In genomic region chr18:36099311-36099710, GRCh38 we compare ENCODE assay signal across 3 cellular contexts.
TF ChIP-seq lines count a peak whose summit lies in the region.

No MANE protein-coding gene starts in this region.

TF ChIP-seq in HEK293, 187 proteins besides CTCF, POLR2A, EP300 and RAD21:
- TF ChIP-seq BCL11B (tag by site-specific recombination; IDR thresholded peaks at IDR 0.05; ENCODE audit: low read depth) = no peak
- TF ChIP-seq, protein P1, sequence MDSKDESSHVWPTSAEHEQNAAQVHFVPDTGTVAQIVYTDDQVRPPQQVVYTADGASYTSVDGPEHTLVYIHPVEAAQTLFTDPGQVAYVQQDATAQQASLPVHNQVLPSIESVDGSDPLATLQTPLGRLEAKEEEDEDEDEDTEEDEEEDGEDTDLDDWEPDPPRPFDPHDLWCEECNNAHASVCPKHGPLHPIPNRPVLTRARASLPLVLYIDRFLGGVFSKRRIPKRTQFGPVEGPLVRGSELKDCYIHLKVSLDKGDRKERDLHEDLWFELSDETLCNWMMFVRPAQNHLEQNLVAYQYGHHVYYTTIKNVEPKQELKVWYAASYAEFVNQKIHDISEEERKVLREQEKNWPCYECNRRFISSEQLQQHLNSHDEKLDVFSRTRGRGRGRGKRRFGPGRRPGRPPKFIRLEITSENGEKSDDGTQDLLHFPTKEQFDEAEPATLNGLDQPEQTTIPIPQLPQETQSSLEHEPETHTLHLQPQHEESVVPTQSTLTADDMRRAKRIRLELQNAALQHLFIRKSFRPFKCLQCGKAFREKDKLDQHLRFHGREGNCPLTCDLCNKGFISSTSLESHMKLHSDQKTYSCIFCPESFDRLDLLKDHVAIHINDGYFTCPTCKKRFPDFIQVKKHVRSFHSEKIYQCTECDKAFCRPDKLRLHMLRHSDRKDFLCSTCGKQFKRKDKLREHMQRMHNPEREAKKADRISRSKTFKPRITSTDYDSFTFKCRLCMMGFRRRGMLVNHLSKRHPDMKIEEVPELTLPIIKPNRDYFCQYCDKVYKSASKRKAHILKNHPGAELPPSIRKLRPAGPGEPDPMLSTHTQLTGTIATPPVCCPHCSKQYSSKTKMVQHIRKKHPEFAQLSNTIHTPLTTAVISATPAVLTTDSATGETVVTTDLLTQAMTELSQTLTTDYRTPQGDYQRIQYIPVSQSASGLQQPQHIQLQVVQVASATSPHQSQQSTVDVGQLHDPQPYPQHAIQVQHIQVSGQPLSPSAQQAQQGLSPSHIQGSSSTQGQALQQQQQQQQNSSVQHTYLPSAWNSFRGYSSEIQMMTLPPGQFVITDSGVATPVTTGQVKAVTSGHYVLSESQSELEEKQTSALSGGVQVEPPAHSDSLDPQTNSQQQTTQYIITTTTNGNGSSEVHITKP (tag by site-specific recombination; IDR thresholded peaks at IDR 0.05) = 0 out of 2 replicates have a peak, but pooled peaks have one; percentile 23
- no peak for TF ChIP-seq ZNF544 (tag by site-specific recombination; IDR thresholded peaks at IDR 0.05)

TF ChIP-seq in SK-N-SH treated with all-trans-retinoic acid at 6 μM for 48 hours, 23 proteins besides CTCF, POLR2A, EP300 and RAD21:
- TF ChIP-seq TCF4 (CRISPR knock-in tag; IDR thresholded peaks at IDR 0.05; ENCODE audit: borderline replicate concordance) (peak; percentile 73; the same call in 1 of the 2 replicates), ISL1 (CRISPR knock-in tag; IDR thresholded peaks at IDR 0.05) (peak; percentile 31; the same call in 1 of the 2 replicates)
- TF ChIP-seq, protein P2, sequence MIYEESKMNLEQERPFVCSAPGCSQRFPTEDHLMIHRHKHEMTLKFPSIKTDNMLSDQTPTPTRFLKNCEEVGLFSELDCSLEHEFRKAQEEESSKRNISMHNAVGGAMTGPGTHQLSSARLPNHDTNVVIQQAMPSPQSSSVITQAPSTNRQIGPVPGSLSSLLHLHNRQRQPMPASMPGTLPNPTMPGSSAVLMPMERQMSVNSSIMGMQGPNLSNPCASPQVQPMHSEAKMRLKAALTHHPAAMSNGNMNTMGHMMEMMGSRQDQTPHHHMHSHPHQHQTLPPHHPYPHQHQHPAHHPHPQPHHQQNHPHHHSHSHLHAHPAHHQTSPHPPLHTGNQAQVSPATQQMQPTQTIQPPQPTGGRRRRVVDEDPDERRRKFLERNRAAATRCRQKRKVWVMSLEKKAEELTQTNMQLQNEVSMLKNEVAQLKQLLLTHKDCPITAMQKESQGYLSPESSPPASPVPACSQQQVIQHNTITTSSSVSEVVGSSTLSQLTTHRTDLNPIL (CRISPR knock-in tag; IDR thresholded peaks at IDR 0.05; ENCODE audit: low read depth) = no peak

TF ChIP-seq in K562, 482 proteins besides CTCF, POLR2A, EP300 and RAD21:
- TF ChIP-seq ZBTB17 (CRISPR knock-in tag; IDR thresholded peaks at IDR 0.05) (peak; percentile 91), ZNF140 (CRISPR knock-in tag; IDR thresholded peaks at IDR 0.05) (no peak), TAL1 (IDR thresholded peaks at IDR 0.05) (peak; percentile 31; the same call in 1 of the 2 replicates), RB1 (IDR thresholded peaks at IDR 0.05; ENCODE audit: low read depth) (no peak), CEBPB (tag; IDR thresholded peaks at IDR 0.05) (peak; percentile 33; the same call in 1 of the 2 replicates), ELF1 (tag; IDR thresholded peaks at IDR 0.05) (no peak), ETV5 (CRISPR knock-in tag; IDR thresholded peaks at IDR 0.05; ENCODE audit: low read depth) (no peak), GTF2A2 (tag; IDR thresholded peaks at IDR 0.05) (no peak), PTRF (tag; IDR thresholded peaks at IDR 0.05) (no peak), SP2 (IDR thresholded peaks at IDR 0.05; ENCODE audit: extremely low read depth, low read depth, low read length, poor library complexity, severe bottlenecking) (no peak), HMBOX1 (IDR thresholded peaks at IDR 0.05) (peak; percentile 13; the same call in 1 of the 2 replicates), ZNF668 (CRISPR knock-in tag; IDR thresholded peaks at IDR 0.05) (no peak), GTF2F1 (IDR thresholded peaks at IDR 0.05; ENCODE audit: low read depth, low read length) (no peak), PHTF2 (CRISPR knock-in tag; IDR thresholded peaks at IDR 0.05) (no peak), RBM34 (IDR thresholded peaks at IDR 0.05; ENCODE audit: borderline replicate concordance, insufficient read depth, low read length) (no peak), KLF13 (tag; IDR thresholded peaks at IDR 0.05; ENCODE audit: borderline replicate concordance, low read depth) (no peak), ZNF224 (CRISPR knock-in tag; IDR thresholded peaks at IDR 0.05) (no peak), CBFA2T3 (IDR thresholded peaks at IDR 0.05) (peak; percentile 49), CBX8 (IDR thresholded peaks at IDR 0.05; ENCODE audit: borderline replicate concordance, extremely low read depth, low read depth, low read length, poor library complexity, severe bottlenecking) (no peak), GATA2 (CRISPR knock-in tag; IDR thresholded peaks at IDR 0.05) (peak; percentile 37), TEAD1 (CRISPR knock-in tag; IDR thresholded peaks at IDR 0.05) (0 out of 4 replicates have a peak, but pooled peaks of 1 of the 2 experiments have one; percentile 30), MCM5 (IDR thresholded peaks at IDR 0.05; ENCODE audit: low read depth) (no peak)
- TF ChIP-seq, protein P3, sequence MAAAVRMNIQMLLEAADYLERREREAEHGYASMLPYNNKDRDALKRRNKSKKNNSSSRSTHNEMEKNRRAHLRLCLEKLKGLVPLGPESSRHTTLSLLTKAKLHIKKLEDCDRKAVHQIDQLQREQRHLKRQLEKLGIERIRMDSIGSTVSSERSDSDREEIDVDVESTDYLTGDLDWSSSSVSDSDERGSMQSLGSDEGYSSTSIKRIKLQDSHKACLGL (CRISPR knock-in tag; IDR thresholded peaks at IDR 0.05; ENCODE audit: borderline replicate concordance, poor library complexity, severe bottlenecking) = no peak
- TF ChIP-seq, protein P4, sequence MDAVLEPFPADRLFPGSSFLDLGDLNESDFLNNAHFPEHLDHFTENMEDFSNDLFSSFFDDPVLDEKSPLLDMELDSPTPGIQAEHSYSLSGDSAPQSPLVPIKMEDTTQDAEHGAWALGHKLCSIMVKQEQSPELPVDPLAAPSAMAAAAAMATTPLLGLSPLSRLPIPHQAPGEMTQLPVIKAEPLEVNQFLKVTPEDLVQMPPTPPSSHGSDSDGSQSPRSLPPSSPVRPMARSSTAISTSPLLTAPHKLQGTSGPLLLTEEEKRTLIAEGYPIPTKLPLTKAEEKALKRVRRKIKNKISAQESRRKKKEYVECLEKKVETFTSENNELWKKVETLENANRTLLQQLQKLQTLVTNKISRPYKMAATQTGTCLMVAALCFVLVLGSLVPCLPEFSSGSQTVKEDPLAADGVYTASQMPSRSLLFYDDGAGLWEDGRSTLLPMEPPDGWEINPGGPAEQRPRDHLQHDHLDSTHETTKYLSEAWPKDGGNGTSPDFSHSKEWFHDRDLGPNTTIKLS (IDR thresholded peaks at IDR 0.05; ENCODE audit: borderline replicate concordance, low read depth) = no peak
- TF ChIP-seq, protein P5, sequence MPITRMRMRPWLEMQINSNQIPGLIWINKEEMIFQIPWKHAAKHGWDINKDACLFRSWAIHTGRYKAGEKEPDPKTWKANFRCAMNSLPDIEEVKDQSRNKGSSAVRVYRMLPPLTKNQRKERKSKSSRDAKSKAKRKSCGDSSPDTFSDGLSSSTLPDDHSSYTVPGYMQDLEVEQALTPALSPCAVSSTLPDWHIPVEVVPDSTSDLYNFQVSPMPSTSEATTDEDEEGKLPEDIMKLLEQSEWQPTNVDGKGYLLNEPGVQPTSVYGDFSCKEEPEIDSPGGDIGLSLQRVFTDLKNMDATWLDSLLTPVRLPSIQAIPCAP (CRISPR knock-in tag; IDR thresholded peaks at IDR 0.05; ENCODE audit: borderline replicate concordance) = no peak
